ENCODE assay signal across 9 cellular contexts in the genomic region with DNA sequence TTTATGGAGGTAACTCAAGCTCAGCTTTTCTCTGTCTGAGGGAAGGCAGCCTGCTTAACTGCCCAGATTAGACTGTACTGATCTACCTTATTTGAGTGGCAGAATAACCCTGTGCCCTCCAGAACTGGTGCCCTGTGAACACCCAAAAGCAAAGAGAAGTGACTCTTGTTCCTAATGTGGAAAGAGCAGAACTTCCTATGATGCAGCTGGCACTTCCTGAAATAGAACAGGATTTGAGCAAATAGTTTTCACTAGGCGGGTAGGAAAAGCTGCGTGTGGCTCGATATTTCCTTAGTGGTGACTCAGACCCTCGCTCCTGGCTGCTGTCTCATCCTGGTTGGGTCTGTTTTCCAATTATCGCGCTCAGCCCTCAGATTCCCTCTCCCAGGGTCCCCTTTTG.
DNase-seq lines count a peak whose midpoint lies in the region; ATAC-seq and TF ChIP-seq lines count a peak whose summit lies in the region.
"Had no signal": no experiment of that assay in that cellular context is flagged by ENCODE, and none has a peak within 500 bp of the region (broad histone marks: within the 10 kb centered on the region; RNA-seq: fewer than 3 reads in every experiment).

No MANE protein-coding gene starts in this region.

- no peak overlapping the region for H3K27ac Mint-ChIP-seq in Caco-2 (ENCODE audit: unreplicated experiment)
- no peak overlapping the region for H3K27ac Mint-ChIP-seq in T-helper 17 cell

- H3K27me3 Mint-ChIP-seq in Caco-2 (ENCODE audit: insufficient read depth, unreplicated experiment) (peaks cover 14% of the 10 kb centered on the region), T-helper 17 cell (peaks cover 38% of the 10 kb centered on the region)

- H3K27ac ChIP-seq in RWPE2 (ENCODE audit: poor library complexity, severe bottlenecking) (peak overlapping the region; percentile 94), psoas muscle (peak overlapping the region; percentile 89)

- no peaks in the 10 kb centered on the region for H3K4me1 Mint-ChIP-seq in Caco-2 (ENCODE audit: low read depth, unreplicated experiment)
- no peaks in the 10 kb centered on the region for H3K4me1 Mint-ChIP-seq in T-helper 17 cell

- H3K4me3 Mint-ChIP-seq in Caco-2 (ENCODE audit: unreplicated experiment) = no peak overlapping the region
- no peak overlapping the region for H3K4me3 Mint-ChIP-seq in T-helper 17 cell

- DNase-seq in CD1c-positive myeloid dendritic cell (ENCODE audit: extremely low spot score) = peak; percentile 74
- DNase-seq in RWPE2 (ENCODE audit: low spot score) = peak; percentile 83
- DNase-seq in fibroblast of villous mesenchyme (ENCODE audit: low read depth) = peak; percentile 67
- DNase-seq in psoas muscle = peak; percentile 36 to 66
- no peak for DNase-seq in cerebellar nuclear complex (lab: John Stamatoyannopoulos, UW)
- DNase-seq in Caco-2 = no peak
- DNase-seq in T-helper 17 cell = no peak
- DNase-seq: activated gamma-delta T cell had no signal

- ATAC-seq in RWPE2 (ENCODE audit: low read depth) = peak; percentile 93
- ATAC-seq in psoas muscle = peak; percentile 75 to 85 (median 78)
- no peak for ATAC-seq in T-helper 17 cell
- ATAC-seq in HG02870 (IDR thresholded peaks at IDR 0.05; ENCODE audit: unreplicated experiment) = no peak

- no TSS peak for BruUV-seq in Caco-2 (replicated peaks; lab: Mats Ljungman, UMichigan)

- H3K27me3 ChIP-seq in RWPE2 (ENCODE audit: insufficient read depth, poor library complexity, severe bottlenecking) (no peaks in the 10 kb centered on the region), psoas muscle (ENCODE audit: insufficient read depth in 3 of 3, low read length in 2 of 3) (no peaks in the 10 kb centered on the region), Caco-2 (replicated peaks; ENCODE audit: control insufficient read depth, insufficient read depth, low read length) (no peaks in the 10 kb centered on the region)

- H3K9me3 Mint-ChIP-seq in Caco-2 (ENCODE audit: unreplicated experiment) = no peaks in the 10 kb centered on the region

- no peak for TF ChIP-seq CTCF in RWPE2 (IDR thresholded peaks at IDR 0.05; ENCODE audit: poor library complexity, severe bottlenecking)
- no peak for TF ChIP-seq CTCF in fibroblast of villous mesenchyme (IDR thresholded peaks at IDR 0.05; ENCODE audit: insufficient read depth, low read depth, low read length)
- TF ChIP-seq CTCF in psoas muscle (IDR thresholded peaks at IDR 0.05) = no peak
- no peak for TF ChIP-seq CTCF in Caco-2 (IDR thresholded peaks at IDR 0.05; ENCODE audit: insufficient read depth in 1 of 2, low read depth in 1 of 2, low read length in 1 of 2, severe bottlenecking in 1 of 2, unreplicated experiment in 1 of 2)

- 7 to 10% (median 10%) methylated on average over 6 of the region's 6 CpGs for WGBS in psoas muscle, 3 donors

- H3K36me3 Mint-ChIP-seq in Caco-2 (ENCODE audit: insufficient read depth, unreplicated experiment) (no peaks in the 10 kb centered on the region), T-helper 17 cell (ENCODE audit: low read depth) (peaks cover 3% of the 10 kb centered on the region)

- CTCF ChIA-PET in Caco-2 (lab: Charles Lee) = interaction anchor here (0.8 kb wide), 1 partner anchor 292 kb away, joined by 3 read pairs; no protein-coding TSS in a partner anchor

- H3K9me3 ChIP-seq in RWPE2 (ENCODE audit: severe bottlenecking) (no peaks in the 10 kb centered on the region), psoas muscle (no peaks in the 10 kb centered on the region), Caco-2 (no peaks in the 10 kb centered on the region), T-helper 17 cell (ENCODE audit: control insufficient read depth, low read length, poor library complexity, severe bottlenecking) (no peaks in the 10 kb centered on the region)

- H3K36me3 ChIP-seq in RWPE2 (ENCODE audit: low read depth) (no peaks in the 10 kb centered on the region), psoas muscle (ENCODE audit: insufficient read depth in 1 of 2, low read depth in 1 of 2) (no peaks in the 10 kb centered on the region), Caco-2 (ENCODE audit: control insufficient read depth, insufficient read depth, low read length) (no peaks in the 10 kb centered on the region)

- intact Hi-C loops in psoas muscle (cut with DNase I) (no loop called here), Caco-2 (cut with micrococcal nuclease; ENCODE audit: unreplicated experiment) (no loop called here)

- H3K4me1 ChIP-seq in RWPE2 (ENCODE audit: insufficient read depth, poor library complexity, severe bottlenecking) = peaks cover 56% of the 10 kb centered on the region
- H3K4me1 ChIP-seq in psoas muscle = peaks cover 59% of the 10 kb centered on the region
- H3K4me1 ChIP-seq in Caco-2 = no peaks in the 10 kb centered on the region

- H3K4me3 ChIP-seq in RWPE2 (ENCODE audit: severe bottlenecking) = no peak overlapping the region
- H3K4me3 ChIP-seq in fibroblast of villous mesenchyme (ENCODE audit: low read depth, low read length) = no peak overlapping the region
- peak overlapping the region; percentile 28 for H3K4me3 ChIP-seq in psoas muscle
- no peak overlapping the region for H3K4me3 ChIP-seq in Caco-2 (ENCODE audit: low read depth, low read length)

- POLR2A ChIA-PET in Caco-2 (lab: Charles Lee) = no interaction called here

Comparison
In these comparisons a context has a peak if more than half of its experiments do, and no peak if none do; other contexts are left out.
1. DNase-seq: peak in CD1c-positive myeloid dendritic cell (single experiment), RWPE2 (single experiment), fibroblast of villous mesenchyme (single experiment) and psoas muscle (2 of 2); none in cerebellar nuclear complex (0 of 2), Caco-2 (0 of 2) and T-helper 17 cell (0 of 3).
2. ATAC-seq: peak in RWPE2 (single experiment) and psoas muscle (4 of 4); none in T-helper 17 cell (single experiment) and HG02870 (single experiment).